ENCODE assay signal across 10 cellular contexts in the genomic region with DNA sequence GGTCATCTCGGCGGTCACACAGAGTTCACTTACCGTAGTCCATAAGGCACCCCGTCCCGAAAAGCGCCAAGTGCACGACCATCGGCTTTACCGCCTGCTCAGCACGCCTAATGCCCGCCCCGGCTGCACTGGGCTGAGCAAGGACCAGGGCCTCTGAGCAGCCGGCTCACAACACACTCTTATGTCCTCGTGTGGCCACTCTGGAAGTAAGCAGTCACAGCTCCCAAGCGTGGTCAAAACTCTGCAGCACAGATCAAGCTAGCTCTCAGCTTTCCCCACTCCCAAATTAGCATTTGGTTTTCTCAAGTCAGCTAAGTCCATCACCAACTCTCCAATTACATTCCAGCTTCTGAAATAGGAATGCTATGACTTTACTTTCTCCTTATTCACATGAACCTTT. TPM values are rescaled to one million over a fixed set of nuclear protein-coding genes. Genes with fewer than 3 reads are reported as not detected.
DNase-seq lines count a peak whose midpoint lies in the region; TF ChIP-seq lines count a peak whose summit lies in the region.
"Had no signal": no experiment of that assay in that cellular context is flagged by ENCODE, and none has a peak within 500 bp of the region (broad histone marks: within the 10 kb centered on the region; RNA-seq: fewer than 3 reads in every experiment).

No MANE protein-coding gene starts in this region.

- no peak for TF ChIP-seq EP300 in stomach (IDR thresholded peaks at IDR 0.05)

- in situ Hi-C loops in GM23248 (cut with MboI) (no loop called here), G401 (cut with HindIII; ENCODE audit: low sequenced_read_pairs) (no loop called here)

- H3K4me3 ChIP-seq in GM23248 (no peak overlapping the region), ascending aorta (no peak overlapping the region), right atrium auricular region (no peak overlapping the region), stomach (no peak overlapping the region)

- H3K27ac ChIP-seq in GM23248 (peak overlapping the region; percentile 90), ascending aorta (peak overlapping the region; percentile 15 to 47), right atrium auricular region (peak overlapping the region; percentile 0 to 38), stomach (peak overlapping the region in 2 of 5 donors; percentile 23 to 50)

- H4K20me1 ChIP-seq in GM23248 (ENCODE audit: insufficient read depth), result no peaks in the 10 kb centered on the region

- H3K27me3 ChIP-seq in GM23248 (replicated peaks; ENCODE audit: insufficient read depth) (no peaks in the 10 kb centered on the region), ascending aorta (no peaks in the 10 kb centered on the region), right atrium auricular region (no peaks in the 10 kb centered on the region), stomach (no peaks in the 10 kb centered on the region)

- peaks cover 22% of the 10 kb centered on the region for H3F3A ChIP-seq in GM23248 (ENCODE audit: insufficient read depth)

- no peak for TF ChIP-seq POLR2A in stomach (IDR thresholded peaks at IDR 0.05)

- H3K4me2 ChIP-seq in GM23248 (ENCODE audit: unreplicated experiment), result peak overlapping the region; percentile 80

- no peak overlapping the region for H2AFZ ChIP-seq in GM23248

- 0 out of 2 replicates have a peak, but pooled peaks cover 9% of the 10 kb centered on the region for H3K79me2 ChIP-seq in GM23248 (ENCODE audit: insufficient read depth)

- TF ChIP-seq CTCF in ascending aorta (IDR thresholded peaks at IDR 0.05) (no peak), right atrium auricular region (IDR thresholded peaks at IDR 0.05) (no peak), stomach (IDR thresholded peaks at IDR 0.05) (no peak)

- DNase-seq in GM23248, result no peak
- no peak for DNase-seq in ascending aorta (ENCODE audit: low spot score in 2 of 2)
- peak; percentile 53 for DNase-seq in right atrium auricular region (ENCODE audit: low spot score)
- DNase-seq in smooth muscle cell of the brain vasculature (ENCODE audit: low read depth, low spot score), result peak; percentile 10
- DNase-seq in G401 (ENCODE audit: low spot score), result no peak
- DNase-seq in GDM1 (lab: John Stamatoyannopoulos, UW), result no peak
- no peak for DNase-seq in stomach
- no peak for DNase-seq in HuH-7.5 (ENCODE audit: low spot score)
- DNase-seq: RPMI8226; stimulated activated CD4-positive, alpha-beta T cell treated with anti-CD3 and anti-CD28 coated beads, Interleukin-15, amount 100 ng/mL, for 24 hours had no signal

- H3K9me3 ChIP-seq in GM23248 (ENCODE audit: low read depth) (no peaks in the 10 kb centered on the region), ascending aorta (no peaks in the 10 kb centered on the region), right atrium auricular region (no peaks in the 10 kb centered on the region), stomach (no peaks in the 10 kb centered on the region)

- intact Hi-C loops in ascending aorta (cut with DNase I), result loop anchor here (5.0 kb wide), 1 partner anchor 57 kb away; the partner anchor contains the start of gene MAD1L1
- intact Hi-C loops in stomach (cut with DNase I; ENCODE audit: low total_unique reads), result no loop called here

- H3K9ac ChIP-seq in GM23248, result peak overlapping the region; percentile 17; the same call in 1 of the 2 replicates

- peaks cover 28% of the 10 kb centered on the region for H3K4me1 ChIP-seq in GM23248 (ENCODE audit: insufficient read depth)
- peaks cover 3 to 26% of the 10 kb centered on the region in 2 donors for H3K4me1 ChIP-seq in ascending aorta
- peaks cover 0 to 34% of the 10 kb centered on the region in 2 donors for H3K4me1 ChIP-seq in right atrium auricular region
- H3K4me1 ChIP-seq in stomach, result peaks cover 18 to 40% (median 26%) of the 10 kb centered on the region in 4 donors

- H3K9me2 ChIP-seq in GM23248 (ENCODE audit: insufficient read depth), result no peaks in the 10 kb centered on the region

- WGBS in GM23248 (ENCODE audit: low coverage in 1 of 2, low lambda C conversion rate in 2 of 2, missing lambda C conversion rate in 2 of 2), 2 experiments, result 90 to 92% methylated on average over 15 of the region's 15 CpGs
- 90 to 97% (median 94%) methylated on average over 15 of the region's 15 CpGs for WGBS in stomach, 5 donors

- H3K36me3 ChIP-seq in GM23248 (ENCODE audit: low read depth), result no peaks in the 10 kb centered on the region
- no peaks in the 10 kb centered on the region for H3K36me3 ChIP-seq in ascending aorta
- H3K36me3 ChIP-seq in right atrium auricular region, result no peaks in the 10 kb centered on the region
- peaks cover 0 to 6% (median 3%) of the 10 kb centered on the region in 4 donors for H3K36me3 ChIP-seq in stomach

RNA-seq across cellular contexts. Expression of gene MAD1L1, which starts 57.7 kb away (rescaled TPM):
- total RNA-seq in GM23248 (2014; rRNA removed; shearing (Covaris generic)), result 57.0 and 69.8 TPM in 2 replicates
- polyA plus RNA-seq in GM23248 (2016; fragmentation: Nextera tagmentation; extraction: Ambion mirVana) (38.2 and 46.5 TPM in 2 replicates), stomach (10 to 100 TPM; 25.8 to 36.0 (median 28.7) TPM)
- total RNA-seq in ascending aorta (59.6 TPM), right atrium auricular region (10 to 100 TPM; 13.3 to 31.9 TPM), stomach (100 to 1,000 TPM in 1 of 5 donors, 10 to 100 TPM in 4; 12.8 to 469 (median 25.0) TPM)
- total RNA-seq in G401 (2014; rRNA removed; shearing (Covaris generic)), result 77.8 and 163 TPM in 2 replicates

Comparison
In these comparisons a context has a peak if more than half of its experiments do, and no peak if none do; other contexts are left out.
1. DNase-seq: peak in right atrium auricular region (single experiment) and smooth muscle cell of the brain vasculature (single experiment); none in GM23248 (single experiment), ascending aorta (0 of 2), G401 (single experiment), GDM1 (single experiment), stomach (single experiment) and HuH-7.5 (single experiment).